ENCODE assay signal across 22 cellular contexts in genomic region chr1:58108783-58109182, GRCh38.
"Had no signal": no experiment of that assay in that cellular context is flagged by ENCODE, and none has a peak within 500 bp of the region (broad histone marks: within the 10 kb centered on the region; RNA-seq: fewer than 3 reads in every experiment).

No MANE protein-coding gene starts in this region.

- H3K27me3 Mint-ChIP-seq: stimulated activated naive CD8-positive, alpha-beta T cell treated with anti-CD3 and anti-CD28 coated beads, Interleukin-15, Interleukin-2, amounts not matched to agents 100 ng/mL and 50 ng/mL, for 24 hours had no signal

- H3K36me3 Mint-ChIP-seq: immature natural killer cell; mesothelial cell of epicardium; natural killer cell treated with Interleukin-12 subunit alpha and Interleukin-12 subunit beta and Interleukin-15 and Interleukin-18, amount 100 ng/mL, for 72 hours had no signal

- H3K9me3 Mint-ChIP-seq: mesothelial cell of epicardium; natural killer cell treated with Interleukin-12 subunit alpha and Interleukin-12 subunit beta and Interleukin-15 and Interleukin-18, amount 100 ng/mL, for 72 hours; stimulated activated naive CD8-positive, alpha-beta T cell treated with anti-CD3 and anti-CD28 coated beads, Interleukin-15, Interleukin-2, amounts not matched to agents 100 ng/mL and 50 ng/mL, for 24 hours had no signal

- ATAC-seq: left colon; left lung; mucosa of descending colon; naive thymus-derived CD4-positive, alpha-beta T cell; natural killer cell treated with Interleukin-12 subunit alpha and Interleukin-12 subunit beta and Interleukin-15 and Interleukin-18, amount 100 ng/mL, for 72 hours; right lobe of liver; upper lobe of right lung had no signal

- H3K27ac Mint-ChIP-seq: immature natural killer cell; mesothelial cell of epicardium; naive thymus-derived CD4-positive, alpha-beta T cell; natural killer cell treated with Interleukin-12 subunit alpha and Interleukin-12 subunit beta and Interleukin-15 and Interleukin-18, amount 100 ng/mL, for 72 hours; progenitor cell of endocrine pancreas; stimulated activated naive CD8-positive, alpha-beta T cell treated with anti-CD3 and anti-CD28 coated beads, Interleukin-15, Interleukin-2, amounts not matched to agents 100 ng/mL and 50 ng/mL, for 24 hours had no signal

- H3K4me3 Mint-ChIP-seq: immature natural killer cell; mesothelial cell of epicardium; naive thymus-derived CD4-positive, alpha-beta T cell; natural killer cell treated with Interleukin-12 subunit alpha and Interleukin-12 subunit beta and Interleukin-15 and Interleukin-18, amount 100 ng/mL, for 72 hours; stimulated activated naive CD8-positive, alpha-beta T cell treated with anti-CD3 and anti-CD28 coated beads, Interleukin-15, Interleukin-2, amounts not matched to agents 100 ng/mL and 50 ng/mL, for 24 hours had no signal

- H3K4me1 Mint-ChIP-seq: immature natural killer cell, mesothelial cell of epicardium had no signal

- DNase-seq: hypothalamus; immature natural killer cell; kidney; left colon; left lung; mesendoderm; mucosa of descending colon; naive thymus-derived CD4-positive, alpha-beta T cell; ovary; right lobe of liver; stimulated activated CD4-positive, alpha-beta T cell treated with anti-CD3 and anti-CD28 coated beads, Interleukin-1b, Interleukin-23, amount 100 ng/mL, for 48 hours; stimulated activated CD4-positive, alpha-beta T cell treated with anti-CD3 and anti-CD28 coated beads, Interleukin-2, amount 100 ng/mL, for 48 hours; stimulated activated CD4-positive, alpha-beta T cell treated with anti-CD3 and anti-CD28 coated beads, Interleukin-4, amount 100 ng/mL, for 4 hours; stimulated activated CD8-positive, alpha-beta memory T cell treated with anti-CD3 and anti-CD28 coated beads, Interleukin-4, amount 100 ng/mL, for 48 hours; stimulated activated naive CD4-positive, alpha-beta T cell; tibial artery; trophoblast cell; upper lobe of right lung had no signal
